ENCODE assay signal across 27 cellular contexts in genomic region chr13:32245555-32245954, GRCh38.
"Had no signal": no experiment of that assay in that cellular context is flagged by ENCODE, and none has a peak within 500 bp of the region (broad histone marks: within the 10 kb centered on the region; RNA-seq: fewer than 3 reads in every experiment).

No MANE protein-coding gene starts in this region.

- H3K27me3 ChIP-seq: stomach, suprapubic skin, testis, thyroid gland, tibial artery, tibial nerve, transverse colon, upper lobe of left lung, upper lobe of right lung, uterus, vagina had no signal

- FAIRE-seq: urothelium cell line had no signal

- H3K36me3 ChIP-seq: thoracic aorta, thyroid gland, transverse colon, uterus had no signal

- H3K27me3 Mint-ChIP-seq: stimulated activated memory B cell treated with anti-CD40 and anti-IgM and Interleukin-4, amounts not matched to agents 10 μg/mL and 1 μg/mL and 100 μg/mL, for 72 hours; stimulated activated naive B cell treated with anti-CD40 and anti-IgM and Interleukin-4, amounts not matched to agents 10 μg/mL and 1 μg/mL and 100 μg/mL, for 72 hours; stimulated activated naive CD8-positive, alpha-beta T cell treated with anti-CD3 and anti-CD28 coated beads, Interleukin-15, amount 100 ng/mL, for 72 hours; stimulated activated naive CD8-positive, alpha-beta T cell treated with anti-CD3 and anti-CD28 coated beads, Interleukin-15, Interleukin-2, amounts not matched to agents 100 ng/mL and 50 ng/mL, for 24 hours; type B pancreatic cell had no signal

- ATAC-seq: stimulated activated naive CD8-positive, alpha-beta T cell treated with anti-CD3 and anti-CD28 coated beads, Interleukin-15, Interleukin-2, amounts not matched to agents 100 U/mL and 50 U/mL, for 24 hours had no signal

- H3K9me3 Mint-ChIP-seq: stimulated activated effector memory CD8-positive, alpha-beta T cell treated with anti-CD3 and anti-CD28 coated beads, Interleukin-12 subunit alpha, Interleukin-12 subunit beta, amount 100 ng/mL, for 72 hours; stimulated activated memory B cell treated with anti-CD40 and anti-IgM and Interleukin-4, amounts not matched to agents 10 μg/mL and 1 μg/mL and 100 μg/mL, for 72 hours; stimulated activated naive B cell treated with anti-CD40 and anti-IgM and Interleukin-4, amounts not matched to agents 10 μg/mL and 1 μg/mL and 100 μg/mL, for 72 hours; stimulated activated naive CD8-positive, alpha-beta T cell treated with anti-CD3 and anti-CD28 coated beads, Interleukin-15, amount 100 ng/mL, for 72 hours; stimulated activated naive CD8-positive, alpha-beta T cell treated with anti-CD3 and anti-CD28 coated beads, Interleukin-15, Interleukin-2, amounts not matched to agents 100 ng/mL and 50 ng/mL, for 24 hours; type B pancreatic cell had no signal

- H3K4me1 Mint-ChIP-seq: stimulated activated effector memory CD8-positive, alpha-beta T cell treated with anti-CD3 and anti-CD28 coated beads, Interleukin-12 subunit alpha, Interleukin-12 subunit beta, amount 100 ng/mL, for 72 hours; stimulated activated naive CD8-positive, alpha-beta T cell treated with anti-CD3 and anti-CD28 coated beads, Interleukin-15, amount 100 ng/mL, for 72 hours had no signal

- H3K27ac Mint-ChIP-seq: stimulated activated effector memory CD8-positive, alpha-beta T cell treated with anti-CD3 and anti-CD28 coated beads, Interleukin-12 subunit alpha, Interleukin-12 subunit beta, amount 100 ng/mL, for 72 hours; stimulated activated memory B cell treated with anti-CD40 and anti-IgM and Interleukin-4, amounts not matched to agents 10 μg/mL and 1 μg/mL and 100 μg/mL, for 72 hours; stimulated activated naive B cell treated with anti-CD40 and anti-IgM and Interleukin-4, amounts not matched to agents 10 μg/mL and 1 μg/mL and 100 μg/mL, for 72 hours; stimulated activated naive CD8-positive, alpha-beta T cell treated with anti-CD3 and anti-CD28 coated beads, Interleukin-15, Interleukin-2, amounts not matched to agents 100 ng/mL and 50 ng/mL, for 24 hours; type B pancreatic cell had no signal

- DNase-seq: stimulated activated CD4-positive, alpha-beta T cell treated with anti-CD3 and anti-CD28 coated beads, Interleukin-2, amount 100 ng/mL, for 48 hours; stimulated activated CD4-positive, alpha-beta T cell treated with anti-CD3 and anti-CD28 coated beads, Interleukin-4, amount 100 ng/mL, for 1 hour; stimulated activated CD4-positive, alpha-beta T cell treated with anti-CD3 and anti-CD28 coated beads, Interleukin-4, amount 100 ng/mL, for 24 hours; stimulated activated CD4-positive, alpha-beta T cell treated with anti-CD3 and anti-CD28 coated beads, Interleukin-4, amount 100 ng/mL, for 4 hours; stimulated activated CD8-positive, alpha-beta memory T cell treated with anti-CD3 and anti-CD28 coated beads, Interleukin-4, amount 100 ng/mL, for 48 hours; stimulated activated naive B cell treated with anti-CD40 and anti-IgM and Interleukin-4, amounts not matched to agents 10 μg/mL and 1 μg/mL and 100 μg/mL, for 72 hours; stimulated activated naive CD4-positive, alpha-beta T cell treated with Interleukin-2 at 50 U/mL for 16 hours; stimulated activated naive CD8-positive, alpha-beta T cell treated with anti-CD3 and anti-CD28 coated beads, Interleukin-15, amount 100 ng/mL, for 72 hours; stimulated activated naive CD8-positive, alpha-beta T cell treated with anti-CD3 and anti-CD28 coated beads, Interleukin-15, Interleukin-2, amounts not matched to agents 100 U/mL and 50 U/mL, for 24 hours; stomach; testis; thyroid gland; tibial artery; transverse colon; trophoblast cell; upper lobe of left lung; upper lobe of right lung; uterus had no signal

- H3K36me3 Mint-ChIP-seq: stimulated activated effector memory CD8-positive, alpha-beta T cell treated with anti-CD3 and anti-CD28 coated beads, Interleukin-12 subunit alpha, Interleukin-12 subunit beta, amount 100 ng/mL, for 72 hours had no signal

- H3K4me1 ChIP-seq: suprapubic skin, thyroid gland, tibial nerve, uterus, vagina had no signal

- H3K4me3 Mint-ChIP-seq: stimulated activated effector memory CD8-positive, alpha-beta T cell treated with anti-CD3 and anti-CD28 coated beads, Interleukin-12 subunit alpha, Interleukin-12 subunit beta, amount 100 ng/mL, for 72 hours; stimulated activated memory B cell treated with anti-CD40 and anti-IgM and Interleukin-4, amounts not matched to agents 10 μg/mL and 1 μg/mL and 100 μg/mL, for 72 hours; stimulated activated naive B cell treated with anti-CD40 and anti-IgM and Interleukin-4, amounts not matched to agents 10 μg/mL and 1 μg/mL and 100 μg/mL, for 72 hours; stimulated activated naive CD8-positive, alpha-beta T cell treated with anti-CD3 and anti-CD28 coated beads, Interleukin-15, amount 100 ng/mL, for 72 hours; stimulated activated naive CD8-positive, alpha-beta T cell treated with anti-CD3 and anti-CD28 coated beads, Interleukin-15, Interleukin-2, amounts not matched to agents 100 ng/mL and 50 ng/mL, for 24 hours; type B pancreatic cell had no signal

- H3K27ac ChIP-seq: stomach, suprapubic skin, testis, thoracic aorta, thyroid gland, tibial nerve, transverse colon, upper lobe of left lung, upper lobe of right lung, uterus, vagina had no signal

- H3K9me3 ChIP-seq: stomach, suprapubic skin, testis, thoracic aorta, thyroid gland, tibial artery, tibial nerve, transverse colon, upper lobe of left lung, upper lobe of right lung, uterus, vagina had no signal

- H3K4me3 ChIP-seq: stomach, suprapubic skin, testis, thoracic aorta, thyroid gland, tibial artery, tibial nerve, transverse colon, upper lobe of left lung, upper lobe of right lung, uterus, vagina had no signal
